In genomic region chr2:26702025-26702424, GRCh38 we compare ENCODE assay signal across 16 cellular contexts. TPM values are rescaled to one million over a fixed set of nuclear protein-coding genes. Genes with fewer than 3 reads are reported as not detected.
"Had no signal": no experiment of that assay in that cellular context is flagged by ENCODE, and none has a peak within 500 bp of the region (broad histone marks: within the 10 kb centered on the region; RNA-seq: fewer than 3 reads in every experiment).

No MANE protein-coding gene starts in this region.

- H3K4me3 ChIP-seq: breast epithelium, heart left ventricle, left lung, neural progenitor cell, ovary, skin epidermis, transverse colon had no signal

- H3K9me3 ChIP-seq: breast epithelium, heart left ventricle, left lung, ovary, transverse colon had no signal

- H3K27me3 ChIP-seq: ovary, transverse colon had no signal

- H3K4me1 Mint-ChIP-seq: activated naive CD8-positive, alpha-beta T cell treated with anti-CD3 and anti-CD28 coated beads for 36 hours had no signal

- H3K27ac Mint-ChIP-seq: activated naive CD8-positive, alpha-beta T cell treated with anti-CD3 and anti-CD28 coated beads for 36 hours; neural progenitor cell had no signal

- ATAC-seq: activated T-cell treated with anti-CD3 and anti-CD28 coated beads, Interleukin-2, amount 50 U/mL, for 4 hours; left lung had no signal

- H3K4me2 ChIP-seq: neural progenitor cell had no signal

- H3K9ac ChIP-seq: neural progenitor cell had no signal

- H2AFZ ChIP-seq: neural progenitor cell had no signal

- H3K36me3 ChIP-seq: breast epithelium, heart left ventricle, left lung, neural progenitor cell, ovary, transverse colon had no signal

- H3K4me1 ChIP-seq: breast epithelium, left lung had no signal

- H3K36me3 Mint-ChIP-seq: activated naive CD8-positive, alpha-beta T cell treated with anti-CD3 and anti-CD28 coated beads for 36 hours; neural progenitor cell had no signal

- H3K4me3 Mint-ChIP-seq: activated naive CD8-positive, alpha-beta T cell treated with anti-CD3 and anti-CD28 coated beads for 36 hours; activated T-cell treated with anti-CD3 and anti-CD28 coated beads, Interleukin-2, amount 50 U/mL, for 4 hours; neural progenitor cell had no signal

- H3K9me3 Mint-ChIP-seq: activated naive CD8-positive, alpha-beta T cell treated with anti-CD3 and anti-CD28 coated beads for 36 hours; activated T-cell treated with anti-CD3 and anti-CD28 coated beads, Interleukin-2, amount 50 U/mL, for 4 hours had no signal

- DNase-seq: activated CD4-positive, alpha-beta T cell treated with anti-CD3 and anti-CD28 coated beads for 1 hour; activated CD4-positive, alpha-beta T cell treated with anti-CD3 and anti-CD28 coated beads, Interleukin-2, amount 50 U/mL, for 48 hours; activated gamma-delta T cell; activated naive CD8-positive, alpha-beta T cell treated with anti-CD3 and anti-CD28 coated beads for 36 hours; activated T-cell treated with anti-CD3 and anti-CD28 coated beads, Interleukin-2, amount 50 U/mL, for 4 hours; aorta; foreskin melanocyte; midbrain; ovary; transverse colon had no signal

- H3K27ac ChIP-seq: breast epithelium, heart left ventricle, left lung, neural progenitor cell, ovary, skin epidermis, transverse colon had no signal

RNA-seq across cellular contexts. Expression of gene KCNK3, which starts 9.5 kb away (rescaled TPM):
- total RNA-seq: activated naive CD8-positive, alpha-beta T cell treated with anti-CD3 and anti-CD28 coated beads for 36 hours; endothelial cell of umbilical vein had no signal
- polyA plus RNA-seq: endothelial cell of umbilical vein had no signal
